Comparison of ENCODE assay signal across 25 cellular contexts in the genomic region with DNA sequence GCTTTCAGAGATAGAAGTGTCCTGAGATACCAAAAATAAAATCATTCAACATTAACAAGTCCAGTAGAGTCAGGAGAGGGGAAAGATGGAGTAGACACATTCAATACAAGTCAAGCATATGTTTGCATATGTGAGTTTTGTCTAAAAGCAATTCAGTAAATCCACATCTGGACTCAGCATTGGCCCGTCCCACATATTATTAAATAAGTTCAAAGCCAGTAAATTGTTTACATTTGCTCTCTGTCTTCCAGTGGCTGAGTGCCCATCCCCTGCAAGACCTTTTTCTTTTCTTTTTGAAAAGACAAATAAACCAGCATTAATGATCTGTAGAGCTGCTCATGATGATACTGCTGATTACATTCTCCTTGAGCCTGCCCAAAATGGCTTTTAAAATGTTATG.
DNase-seq lines count a peak whose midpoint lies in the region; ATAC-seq and TF ChIP-seq lines count a peak whose summit lies in the region.
"Had no signal": no experiment of that assay in that cellular context is flagged by ENCODE, and none has a peak within 500 bp of the region (broad histone marks: within the 10 kb centered on the region; RNA-seq: fewer than 3 reads in every experiment).

No MANE protein-coding gene starts in this region.

- H3K4me3 ChIP-seq in AG04450 (ENCODE audit: low read depth, low read length) (no peak overlapping the region), HFF-Myc (replicated peaks; ENCODE audit: low read depth, low read length) (no peak overlapping the region), muscle layer of colon (ENCODE audit: low read depth in 1 of 2, low read length in 2 of 2) (no peak overlapping the region)
- H3K4me3 ChIP-seq: PC-9, SK-N-MC had no signal

- H3K9me3 ChIP-seq in AG04450 (ENCODE audit: control insufficient read depth, insufficient read depth, low read length) (no peaks in the 10 kb centered on the region), muscle layer of colon (ENCODE audit: low read length) (no peaks in the 10 kb centered on the region)
- H3K9me3 ChIP-seq: BE2C had no signal

- H3K27ac Mint-ChIP-seq in naive thymus-derived CD8-positive, alpha-beta T cell, result no peak overlapping the region

- H3K9me3 Mint-ChIP-seq in naive thymus-derived CD8-positive, alpha-beta T cell, result no peaks in the 10 kb centered on the region

- peaks cover 5 to 12% (median 12%) of the 10 kb centered on the region in 5 donors for H3K27me3 Mint-ChIP-seq in naive thymus-derived CD8-positive, alpha-beta T cell

- no peak overlapping the region for H3K4me3 Mint-ChIP-seq in naive thymus-derived CD8-positive, alpha-beta T cell
- H3K4me3 Mint-ChIP-seq: CD4-positive, CD25-positive, alpha-beta regulatory T cell; IgD-negative memory B cell had no signal

- POLR2A ChIA-PET in AG04450 (lab: Yijun Ruan, JAX), result interaction anchor here (1.2 kb wide), 1 partner anchor 19 kb away, joined by 7 read pairs; no protein-coding TSS in a partner anchor
- POLR2A ChIA-PET in naive thymus-derived CD8-positive, alpha-beta T cell (lab: Charles Lee), result no interaction called here

- no peak for ATAC-seq in naive thymus-derived CD8-positive, alpha-beta T cell
- ATAC-seq: HCT116 had no signal

- H3K27me3 ChIP-seq in AG04450 (ENCODE audit: control insufficient read depth, insufficient read depth, low read length) (no peaks in the 10 kb centered on the region), muscle layer of colon (ENCODE audit: control insufficient read depth in 1 of 2, insufficient read depth in 2 of 2, low read length in 2 of 2) (no peaks in the 10 kb centered on the region)
- H3K27me3 ChIP-seq: BE2C had no signal

- H3K36me3 ChIP-seq in muscle layer of colon (ENCODE audit: insufficient read depth, low read length), result peaks cover 27% of the 10 kb centered on the region
- H3K36me3 ChIP-seq: BE2C had no signal

- TF ChIP-seq CTCF in AG04450 (IDR thresholded peaks at IDR 0.05; ENCODE audit: low read depth, low read length), result no peak
- no peak for TF ChIP-seq CTCF in HFF-Myc (IDR thresholded peaks at IDR 0.05; ENCODE audit: low read depth, low read length, missing control alignments)

- H3K9ac ChIP-seq in muscle layer of colon (ENCODE audit: low read length), result no peak overlapping the region

- DNase-seq in AG04450 (ENCODE audit: low read depth, low spot score), result peak; percentile 65
- DNase-seq in HFF-Myc (ENCODE audit: extremely low read depth, low read depth), result peak; percentile 43
- DNase-seq in fibroblast of gingiva (ENCODE audit: low read depth), result peak; percentile 43
- DNase-seq in naive thymus-derived CD8-positive, alpha-beta T cell, result no peak
- no peak for DNase-seq in stimulated activated naive CD4-positive, alpha-beta T cell treated with Interleukin-2 at 50 U/mL for 16 hours (lab: John Stamatoyannopoulos, UW)
- DNase-seq in A172 (ENCODE audit: low spot score), result no peak
- no peak for DNase-seq in NCI-H345 treated with DMSO at 0.1 percent for 48 hours (lab: John Stamatoyannopoulos, UW; ENCODE audit: unreplicated experiment)
- DNase-seq: BE2C; CD4-positive, CD25-positive, alpha-beta regulatory T cell; COR-L47; DND-41; GOT3; MV-4-11; NCI-H1105 treated with DMSO at 0.1 percent for 48 hours; NCI-H1694; NCI-H2081; NCI-H446 treated with DMSO at 0.1 percent for 48 hours; NCI-H526 treated with DMSO at 0.1 percent for 48 hours; PC-9; RPMI8226; SHP77 had no signal

- CTCF ChIA-PET in AG04450 (lab: Charles Lee), result interaction anchor here (1.2 kb wide), 1 partner anchor 366 kb away, joined by 5 read pairs; a partner anchor contains a TSS

- no peaks in the 10 kb centered on the region for H3K36me3 Mint-ChIP-seq in naive thymus-derived CD8-positive, alpha-beta T cell
- H3K36me3 Mint-ChIP-seq: CD4-positive, CD25-positive, alpha-beta regulatory T cell had no signal

- H3K27ac ChIP-seq in AG04450 (ENCODE audit: low read depth, low read length) (no peak overlapping the region), muscle layer of colon (ENCODE audit: low read depth, low read length) (peak overlapping the region; percentile 35)
- H3K27ac ChIP-seq: PC-9, SK-N-MC had no signal

- H3K4me1 ChIP-seq in muscle layer of colon (ENCODE audit: insufficient read depth, low read length), result peaks cover 40% of the 10 kb centered on the region
- H3K4me1 ChIP-seq: BE2C had no signal

- H3K4me1 Mint-ChIP-seq in naive thymus-derived CD8-positive, alpha-beta T cell, result peaks cover 0 to 7% (median 5%) of the 10 kb centered on the region in 4 donors
- H3K4me1 Mint-ChIP-seq: CD4-positive, CD25-positive, alpha-beta regulatory T cell had no signal

Comparison
In these comparisons a context has a peak if more than half of its experiments do, and no peak if none do; other contexts are left out.
1. DNase-seq: peak in AG04450 (single experiment), HFF-Myc (single experiment) and fibroblast of gingiva (single experiment); none in naive thymus-derived CD8-positive, alpha-beta T cell (0 of 10), stimulated activated naive CD4-positive, alpha-beta T cell treated with Interleukin-2 at 50 U/mL for 16 hours (single experiment), A172 (single experiment) and NCI-H345 treated with DMSO at 0.1 percent for 48 hours (single experiment).